Comparison of ENCODE assay signal across 9 cellular contexts in genomic region chr19:55069137-55069858, GRCh38. TPM values are rescaled to one million over a fixed set of nuclear protein-coding genes. Genes with fewer than 3 reads are reported as not detected.
DNase-seq lines count a peak whose midpoint lies in the region; ATAC-seq and TF ChIP-seq lines count a peak whose summit lies in the region.
"Had no signal": no experiment of that assay in that cellular context is flagged by ENCODE, and none has a peak within 500 bp of the region (broad histone marks: within the 10 kb centered on the region; RNA-seq: fewer than 3 reads in every experiment).

No MANE protein-coding gene starts in this region.

- peak overlapping the region; percentile 81 for H3K4me3 ChIP-seq in endodermal cell (ENCODE audit: low read length)

- ATAC-seq in HG02798 (IDR thresholded peaks at IDR 0.05; ENCODE audit: poor library complexity, unreplicated experiment) = no peak

- H3K27ac Mint-ChIP-seq in endodermal cell (peak overlapping the region; percentile 96), nephron (peak overlapping the region in 1 of 3 experiments; percentile 57)

- no peaks in the 10 kb centered on the region for H3K9me3 ChIP-seq in endodermal cell (ENCODE audit: control insufficient read depth, low read length)

- H3K27ac ChIP-seq in endodermal cell (ENCODE audit: low read depth, low read length) = no peak overlapping the region

- 3% methylated on average over 23 to 25 of the region's 25 CpGs for WGBS in endodermal cell (ENCODE audit: insufficient coverage in 1 of 2, insufficient read length in 1 of 2), 2 experiments

- peak overlapping the region; percentile 74 for H3K9ac ChIP-seq in endodermal cell (ENCODE audit: extremely low read depth, low read length, poor library complexity, severe bottlenecking)

- DNase-seq in NCI-H345 (lab: John Stamatoyannopoulos, UW) (peak; percentile 29), NCI-H345 treated with DMSO at 0.1 percent for 48 hours (lab: John Stamatoyannopoulos, UW; ENCODE audit: unreplicated experiment) (no peak), NCI-H2227 treated with DMSO at 0.1 percent for 48 hours (lab: John Stamatoyannopoulos, UW) (peak; percentile 82), endodermal cell (peak; percentile 94), NCI-H1694 treated with DMSO at 0.1 percent for 48 hours (lab: John Stamatoyannopoulos, UW) (no peak), GM13976 (ENCODE audit: low spot score) (no peak)
- DNase-seq: DND-41 had no signal

- peaks cover 3% of the 10 kb centered on the region for H3K9me3 Mint-ChIP-seq in endodermal cell
- H3K9me3 Mint-ChIP-seq in nephron = peaks cover 2% of the 10 kb centered on the region

- H3K4me1 Mint-ChIP-seq in endodermal cell = peaks cover 8% of the 10 kb centered on the region
- H3K4me1 Mint-ChIP-seq in nephron = peaks cover 9% of the 10 kb centered on the region

- H3K4me1 ChIP-seq in endodermal cell (ENCODE audit: control insufficient read depth, insufficient read depth, low read length) = peaks cover 2% of the 10 kb centered on the region

- peaks cover 30% of the 10 kb centered on the region for H3K27me3 ChIP-seq in endodermal cell (ENCODE audit: control insufficient read depth, insufficient read depth, low read length, poor library complexity, severe bottlenecking)

- no peaks in the 10 kb centered on the region for H3K36me3 ChIP-seq in endodermal cell (ENCODE audit: control insufficient read depth, insufficient read depth, low read length)

- H3K4me3 Mint-ChIP-seq in endodermal cell = peak overlapping the region; percentile 63
- peak overlapping the region; percentile 48 to 74 (median 59) for H3K4me3 Mint-ChIP-seq in nephron

- TF ChIP-seq CTCF in endodermal cell (conservative IDR thresholded peaks at IDR 0.05) = peak; percentile 33
- no peak for TF ChIP-seq CTCF in nephron (IDR thresholded peaks at IDR 0.05; ENCODE audit: unreplicated experiment in 3 of 3)
- no peak for TF ChIP-seq CTCF in GM13976 (IDR thresholded peaks at IDR 0.05; ENCODE audit: borderline replicate concordance, control extremely low read depth, extremely low read depth, insufficient read depth, missing control alignments)

- in situ Hi-C loops in GM13976 (cut with MboI; ENCODE audit: low sequenced_read_pairs, unreplicated experiment) = no loop called here

- H3K36me3 Mint-ChIP-seq in endodermal cell (ENCODE audit: low read depth) = no peaks in the 10 kb centered on the region
- H3K36me3 Mint-ChIP-seq in nephron (ENCODE audit: low read depth) = no peaks in the 10 kb centered on the region

- H3K27me3 Mint-ChIP-seq in endodermal cell (ENCODE audit: insufficient read depth) (peaks cover 85% of the 10 kb centered on the region), nephron (ENCODE audit: low read depth) (peaks cover 94% of the 10 kb centered on the region)

RNA-seq across cellular contexts. Expression of gene RDH13, which starts 6.3 kb away (rescaled TPM):
- total RNA-seq in endodermal cell = 10 to 100 TPM; 20.6 to 39.0 TPM
- 9.6 TPM for polyA plus RNA-seq in endodermal cell (2013, experiment 1 of 2)
- polyA plus RNA-seq in endodermal cell (2013, experiment 2 of 2) = 9.2 TPM

RNA-seq across cellular contexts. Expression of gene EPS8L1, which starts 6.4 kb away (rescaled TPM):
- 10 to 100 TPM; 29.4 to 52.8 TPM for total RNA-seq in endodermal cell
- polyA plus RNA-seq in endodermal cell (2013, experiment 1 of 2) = 14.5 TPM
- polyA plus RNA-seq in endodermal cell (2013, experiment 2 of 2) = 14.3 TPM

RNA-seq across cellular contexts. Expression of gene GP6, which starts 31.2 kb away (rescaled TPM):
- under 1 TPM in 1 of 2 donors, not detected in 1; 0.22 TPM for total RNA-seq in endodermal cell
- not detected for polyA plus RNA-seq in endodermal cell (2013, experiment 1 of 2)
- polyA plus RNA-seq in endodermal cell (2013, experiment 2 of 2) = 0.41 TPM

RNA-seq across cellular contexts. Expression of gene PPP1R12C, which starts 48.1 kb away (rescaled TPM):
- 100 to 1,000 TPM in 1 of 2 donors, 10 to 100 TPM in 1; 98.2 to 107 TPM for total RNA-seq in endodermal cell
- 53.5 TPM for polyA plus RNA-seq in endodermal cell (2013, experiment 1 of 2)
- polyA plus RNA-seq in endodermal cell (2013, experiment 2 of 2) = 49.1 TPM

Comparison
In these comparisons a context has a peak if more than half of its experiments do, and no peak if none do; other contexts are left out.
1. DNase-seq: peak in NCI-H345 (single experiment), NCI-H2227 treated with DMSO at 0.1 percent for 48 hours (single experiment) and endodermal cell (single experiment); none in NCI-H345 treated with DMSO at 0.1 percent for 48 hours (single experiment), NCI-H1694 treated with DMSO at 0.1 percent for 48 hours (single experiment) and GM13976 (single experiment).